ENCODE assay signal across 8 cellular contexts in the genomic region with DNA sequence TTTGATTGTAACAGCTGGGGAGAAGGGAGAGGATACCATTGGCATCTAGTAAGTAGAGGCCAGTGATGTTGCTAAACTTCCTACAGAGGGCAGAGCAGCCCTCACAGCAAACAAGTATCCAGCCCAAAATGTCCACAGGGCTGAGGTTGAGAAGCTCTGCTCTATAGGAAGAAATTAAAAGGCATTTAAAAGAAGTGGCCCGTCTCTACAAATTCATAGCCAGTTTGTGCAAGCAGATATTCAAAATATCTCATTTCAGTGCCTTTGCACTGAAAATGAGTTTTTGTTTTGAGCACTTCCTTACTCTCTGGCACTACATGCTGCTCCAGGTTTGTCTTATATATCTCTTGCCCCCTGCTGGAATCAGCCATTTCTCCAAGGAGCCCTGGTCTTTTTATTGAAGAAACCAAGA.
DNase-seq lines count a peak whose midpoint lies in the region; ATAC-seq and TF ChIP-seq lines count a peak whose summit lies in the region.

No MANE protein-coding gene starts in this region.

- TF ChIP-seq POLR2A in HCT116 (IDR thresholded peaks at IDR 0.05; ENCODE audit: borderline replicate concordance, extremely low read depth, insufficient read depth, insufficient read length) (no peak), spleen (IDR thresholded peaks at IDR 0.05) (no peak)

- intact Hi-C loops in HCT116 (cut with micrococcal nuclease) = no loop called here
- intact Hi-C loops in spleen (cut with DNase I; ENCODE audit: low total_unique reads) = no loop called here

- H3K36me3 Mint-ChIP-seq in neural progenitor cell = no peaks in the 10 kb centered on the region

- H3K9ac ChIP-seq in HCT116 (ENCODE audit: low read length) = no peak overlapping the region
- H3K9ac ChIP-seq in neural progenitor cell = no peak overlapping the region

- H3K9me2 ChIP-seq in HCT116 (ENCODE audit: insufficient read depth) = no peaks in the 10 kb centered on the region

- H3K9me3 ChIP-seq in HCT116 (ENCODE audit: control insufficient read depth in 1 of 2, insufficient read depth in 1 of 2, low read depth in 1 of 2, low read length in 2 of 2) = no peaks in the 10 kb centered on the region
- no peaks in the 10 kb centered on the region for H3K9me3 ChIP-seq in neural progenitor cell (ENCODE audit: low read depth)
- peaks cover 0 to 4% (median 0%) of the 10 kb centered on the region in 8 donors for H3K9me3 ChIP-seq in spleen

- no peaks in the 10 kb centered on the region for H3K79me2 ChIP-seq in HCT116 (ENCODE audit: insufficient read depth, low read length)
- no peaks in the 10 kb centered on the region for H3K79me2 ChIP-seq in neural progenitor cell (ENCODE audit: low read depth)

- H2AFZ ChIP-seq in HCT116 (ENCODE audit: low read depth, low read length, poor library complexity, severe bottlenecking) (no peak overlapping the region), neural progenitor cell (replicated peaks) (peak overlapping the region; percentile 20)

- H3K27ac Mint-ChIP-seq in neural progenitor cell = no peak overlapping the region

- TF ChIP-seq CTCF in BJ (IDR thresholded peaks at IDR 0.05; ENCODE audit: insufficient read depth, low read depth, low read length) (peak; percentile 75), HCT116 (IDR thresholded peaks at IDR 0.05 in 2 of 3, conservative IDR thresholded peaks at IDR 0.05 in 1 of 3; ENCODE audit: borderline replicate concordance in 1 of 3, insufficient read depth in 1 of 3, low read depth in 2 of 3, low read length in 2 of 3) (peak; percentile 56 to 68 (median 63); a peak in 5 of 6 replicates), neural progenitor cell (IDR thresholded peaks at IDR 0.05) (peak; percentile 68), spleen (IDR thresholded peaks at IDR 0.05 in 8 of 11, conservative IDR thresholded peaks at IDR 0.05 in 3 of 11) (peak in 4 of 11 experiments; percentile 27 to 42 (median 38))

- H3K4me3 Mint-ChIP-seq in neural progenitor cell = no peak overlapping the region

- POLR2A ChIA-PET in BJ (lab: Charles Lee) = no interaction called here
- POLR2A ChIA-PET in HCT116 (lab: Charles Lee) = no interaction called here

- TF ChIP-seq RAD21 in HCT116 (IDR thresholded peaks at IDR 0.05; ENCODE audit: low read depth) = peak; percentile 38

- RAD21 ChIA-PET in HCT116 (lab: Charles Lee; ENCODE audit: low non-redundant PET in 1 of 2, low total read pairs in 2 of 2, uncharacterized antibody in 2 of 2, unreplicated experiment in 2 of 2) = no interaction called here

- H3K27ac ChIP-seq in HCT116 (ENCODE audit: low read depth, low read length) = no peak overlapping the region
- peak overlapping the region; percentile 58 for H3K27ac ChIP-seq in neural progenitor cell
- H3K27ac ChIP-seq in spleen = no peak overlapping the region

- H3K27me3 Mint-ChIP-seq in neural progenitor cell (ENCODE audit: insufficient read depth, low read depth) = no peaks in the 10 kb centered on the region

- H3K4me1 ChIP-seq in HCT116 (ENCODE audit: control insufficient read depth in 1 of 2, insufficient read depth in 2 of 2, low read length in 2 of 2) (no peaks in the 10 kb centered on the region), neural progenitor cell (peaks cover 72% of the 10 kb centered on the region), spleen (no peaks in the 10 kb centered on the region)

- peaks cover 41% of the 10 kb centered on the region for H3F3A ChIP-seq in neural progenitor cell (ENCODE audit: low read depth)

- ATAC-seq in HCT116 (peak; percentile 99), esophagus mucosa (peak; percentile 63)

- no peaks in the 10 kb centered on the region for H3K9me3 Mint-ChIP-seq in neural progenitor cell

- H3K4me1 Mint-ChIP-seq in neural progenitor cell = peaks cover 28% of the 10 kb centered on the region

- H3K36me3 ChIP-seq in BJ (ENCODE audit: control insufficient read depth, insufficient read depth, low read length) = no peaks in the 10 kb centered on the region
- H3K36me3 ChIP-seq in HCT116 (ENCODE audit: control insufficient read depth in 1 of 2, insufficient read depth in 2 of 2, low read length in 2 of 2) = no peaks in the 10 kb centered on the region
- no peaks in the 10 kb centered on the region for H3K36me3 ChIP-seq in neural progenitor cell
- H3K36me3 ChIP-seq in spleen = no peaks in the 10 kb centered on the region

- WGBS in spleen, 5 donors = 42 to 71% (median 54%) methylated on average over 1 of the region's 1 CpG

- peak; percentile 14 for DNase-seq in BJ (ENCODE audit: low read depth)
- peak; percentile 42 for DNase-seq in HCT116 (ENCODE audit: low read depth, low spot score)
- peak; percentile 25 for DNase-seq in NOMO-1 treated with dmso at 0.1 percent for 144 hours (lab: John Stamatoyannopoulos, UW; ENCODE audit: unreplicated experiment)
- peak; percentile 70 for DNase-seq in neural progenitor cell (ENCODE audit: low spot score)
- DNase-seq in putamen (ENCODE audit: low spot score) = no peak
- no peak for DNase-seq in spleen
- DNase-seq in activated naive CD4-positive, alpha-beta T cell treated with Interleukin-2 at 50 U/mL for 16 hours = no peak

- BruUV-seq in HCT116 (replicated peaks; lab: Mats Ljungman, UMichigan) = no TSS peak

- H3K4me3 ChIP-seq in BJ (ENCODE audit: low read depth, low read length) (no peak overlapping the region), HCT116 (replicated peaks in 1 of 2; ENCODE audit: low read depth in 1 of 2, low read length in 2 of 2) (no peak overlapping the region; a peak in 1 of 4 replicates), neural progenitor cell (no peak overlapping the region), spleen (no peak overlapping the region)

- H3K27me3 ChIP-seq in BJ (ENCODE audit: control insufficient read depth, insufficient read depth, low read length) (no peaks in the 10 kb centered on the region), HCT116 (ENCODE audit: insufficient read depth, low read length) (no peaks in the 10 kb centered on the region), neural progenitor cell (no peaks in the 10 kb centered on the region), spleen (replicated peaks in 1 of 7) (no peaks in the 10 kb centered on the region)

- CTCF ChIA-PET in BJ (lab: Yijun Ruan, JAX) = interaction anchor here (0.6 to 2.3 kb wide), 38 partner anchors 11 to 628 kb away, joined by 3 to 20 read pairs (median 3); no protein-coding TSS in a partner anchor
- CTCF ChIA-PET in HCT116 (lab: Charles Lee) = interaction anchor here (0.7 to 1.5 kb wide), 9 partner anchors 14 to 473 kb away, joined by 3 to 7 read pairs (median 3); no protein-coding TSS in a partner anchor

- H4K20me1 ChIP-seq in HCT116 (ENCODE audit: insufficient read depth) = no peaks in the 10 kb centered on the region
- no peaks in the 10 kb centered on the region for H4K20me1 ChIP-seq in neural progenitor cell (ENCODE audit: low read depth)

- H3K4me2 ChIP-seq in HCT116 (ENCODE audit: low read length) (peak overlapping the region; percentile 30), neural progenitor cell (peak overlapping the region; percentile 50)

TF ChIP-seq in HCT116, 20 proteins besides CTCF, POLR2A, EP300 and RAD21:
- TF ChIP-seq YY1 (IDR thresholded peaks at IDR 0.05; ENCODE audit: extremely low read depth, insufficient replicate concordance, low read depth, low read length) (no peak), SIN3A (IDR thresholded peaks at IDR 0.05; ENCODE audit: low read depth) (no peak), JUND (IDR thresholded peaks at IDR 0.05) (no peak), ELF1 (IDR thresholded peaks at IDR 0.05; ENCODE audit: borderline replicate concordance, low read depth) (peak; percentile 20; the same call in 1 of the 2 replicates)

Comparison
In these comparisons a context has a peak if more than half of its experiments do, and no peak if none do; other contexts are left out.
1. DNase-seq: peak in BJ (single experiment), HCT116 (single experiment), NOMO-1 treated with dmso at 0.1 percent for 144 hours (single experiment) and neural progenitor cell (single experiment); none in putamen (single experiment), spleen (single experiment) and activated naive CD4-positive, alpha-beta T cell treated with Interleukin-2 at 50 U/mL for 16 hours (single experiment).